18 cellular contexts compared by ENCODE assay signal in genomic region chr19:6535558-6536137, GRCh38. TPM values are rescaled to one million over a fixed set of nuclear protein-coding genes. Genes with fewer than 3 reads are reported as not detected.
DNase-seq lines count a peak whose midpoint lies in the region; ATAC-seq and TF ChIP-seq lines count a peak whose summit lies in the region.
"Had no signal": no experiment of that assay in that cellular context is flagged by ENCODE, and none has a peak within 500 bp of the region (broad histone marks: within the 10 kb centered on the region; RNA-seq: fewer than 3 reads in every experiment).

No MANE protein-coding gene starts in this region.

- H3K27me3 ChIP-seq in naive thymus-derived CD4-positive, alpha-beta T cell (ENCODE audit: control insufficient read depth in 2 of 2, insufficient read depth in 2 of 2, low read length in 2 of 2): peaks cover 0 to 16% of the 10 kb centered on the region in 2 donors
- H3K27me3 ChIP-seq in heart left ventricle: peaks cover 8 to 51% (median 19%) of the 10 kb centered on the region in 9 donors
- H3K27me3 ChIP-seq: foreskin keratinocyte had no signal

- no peak for TF ChIP-seq CTCF in heart left ventricle (IDR thresholded peaks at IDR 0.05)

- H3K27ac Mint-ChIP-seq in T-helper 2 cell treated with Interferon-gamma antibody and Interleukin-4, amounts not matched to agents 5 μg/mL and 100 μg/mL, for 36 hours: peak overlapping the region; percentile 77
- H3K27ac Mint-ChIP-seq in T-cell: peak overlapping the region; percentile 45 to 69
- H3K27ac Mint-ChIP-seq in naive thymus-derived CD4-positive, alpha-beta T cell: peak overlapping the region in 5 of 9 donors; percentile 10 to 81 (median 57)

- 91 to 95% (median 93%) methylated on average over 10 of the region's 10 CpGs for WGBS in heart left ventricle, 4 donors

- H3K27me3 Mint-ChIP-seq in T-helper 2 cell treated with Interferon-gamma antibody and Interleukin-4, amounts not matched to agents 5 μg/mL and 100 μg/mL, for 36 hours (ENCODE audit: low read depth): peaks cover 23% of the 10 kb centered on the region
- peaks cover 19 to 35% of the 10 kb centered on the region in 2 donors for H3K27me3 Mint-ChIP-seq in T-cell
- H3K27me3 Mint-ChIP-seq in naive thymus-derived CD4-positive, alpha-beta T cell: peaks cover 23 to 28% (median 26%) of the 10 kb centered on the region in 5 donors

- H3K27ac ChIP-seq in naive thymus-derived CD4-positive, alpha-beta T cell (ENCODE audit: low read depth, low read length): no peak overlapping the region
- no peak overlapping the region for H3K27ac ChIP-seq in heart left ventricle
- H3K27ac ChIP-seq: dorsolateral prefrontal cortex, foreskin keratinocyte, lower lobe of right lung had no signal

- POLR2A ChIA-PET in T-cell (lab: Charles Lee): interaction anchor here (0.5 to 0.7 kb wide), 3 partner anchors 16 to 1160 kb away, joined by 3 to 5 read pairs (median 4); partner anchors contain the start of gene SLC25A23 (in 1 of the 2)
- POLR2A ChIA-PET in naive thymus-derived CD4-positive, alpha-beta T cell (lab: Charles Lee): interaction anchor here (0.8 kb wide), 1 partner anchor 37 kb away, joined by 4 read pairs; no protein-coding TSS in a partner anchor

- no peaks in the 10 kb centered on the region for H3K9me3 Mint-ChIP-seq in T-helper 2 cell treated with Interferon-gamma antibody and Interleukin-4, amounts not matched to agents 5 μg/mL and 100 μg/mL, for 36 hours
- no peaks in the 10 kb centered on the region for H3K9me3 Mint-ChIP-seq in T-cell
- peaks cover 0 to 7% (median 0%) of the 10 kb centered on the region in 11 donors for H3K9me3 Mint-ChIP-seq in naive thymus-derived CD4-positive, alpha-beta T cell

- no peak for DNase-seq in T-helper 2 cell treated with Interferon-gamma antibody and Interleukin-4, amounts not matched to agents 5 μg/mL and 100 μg/mL, for 36 hours (ENCODE audit: low spot score)
- no peak for DNase-seq in T-helper 2 cell
- DNase-seq in T-cell: no peak
- no peak for DNase-seq in naive thymus-derived CD4-positive, alpha-beta T cell
- DNase-seq in heart left ventricle: no peak
- DNase-seq in stimulated activated CD4-positive, alpha-beta T cell treated with anti-CD3 and anti-CD28 coated beads, Interleukin-2, amount 100 ng/mL, for 48 hours: no peak
- DNase-seq: HCEC 1CT, NCI-H2081 treated with DMSO at 0.1 percent for 48 hours, Right ventricle myocardium superior had no signal

- H3K4me3 Mint-ChIP-seq in T-helper 2 cell treated with Interferon-gamma antibody and Interleukin-4, amounts not matched to agents 5 μg/mL and 100 μg/mL, for 36 hours: peak overlapping the region; percentile 53
- peak overlapping the region in 1 of 3 donors; percentile 2 for H3K4me3 Mint-ChIP-seq in T-cell
- H3K4me3 Mint-ChIP-seq in naive thymus-derived CD4-positive, alpha-beta T cell: peak overlapping the region in 2 of 10 donors; percentile 30 to 60

- peaks cover 36% of the 10 kb centered on the region for H3K4me1 Mint-ChIP-seq in T-helper 2 cell treated with Interferon-gamma antibody and Interleukin-4, amounts not matched to agents 5 μg/mL and 100 μg/mL, for 36 hours (ENCODE audit: low read depth)
- peaks cover 40 to 50% (median 49%) of the 10 kb centered on the region in 3 donors for H3K4me1 Mint-ChIP-seq in T-cell
- H3K4me1 Mint-ChIP-seq in naive thymus-derived CD4-positive, alpha-beta T cell: peaks cover 32 to 42% (median 40%) of the 10 kb centered on the region in 7 donors

- intact Hi-C loops in naive thymus-derived CD4-positive, alpha-beta T cell (cut with micrococcal nuclease): no loop called here
- intact Hi-C loops in heart left ventricle (cut with DNase I): no loop called here

- H3K4me3 ChIP-seq in naive thymus-derived CD4-positive, alpha-beta T cell (ENCODE audit: low read length): no peak overlapping the region
- H3K4me3 ChIP-seq in heart left ventricle: no peak overlapping the region
- H3K4me3 ChIP-seq: dorsolateral prefrontal cortex, lower lobe of right lung had no signal

- TF ChIP-seq POLR2A in heart left ventricle (IDR thresholded peaks at IDR 0.05): no peak

- no peaks in the 10 kb centered on the region for H3K9me3 ChIP-seq in naive thymus-derived CD4-positive, alpha-beta T cell (ENCODE audit: control insufficient read depth in 2 of 3, low read length in 3 of 3)
- no peaks in the 10 kb centered on the region for H3K9me3 ChIP-seq in heart left ventricle
- H3K9me3 ChIP-seq: lower lobe of right lung had no signal

- peaks cover 34 to 44% of the 10 kb centered on the region in 2 donors for H3K4me1 ChIP-seq in naive thymus-derived CD4-positive, alpha-beta T cell (ENCODE audit: control insufficient read depth in 2 of 2, insufficient read depth in 2 of 2, low read length in 2 of 2)
- H3K4me1 ChIP-seq in heart left ventricle: peaks cover 0 to 31% (median 9%) of the 10 kb centered on the region in 12 donors

- ATAC-seq in GM18907 (IDR thresholded peaks at IDR 0.05; ENCODE audit: unreplicated experiment) (peak; percentile 0), T-cell (replicated peaks in 1 of 4) (no peak), GM21529 (IDR thresholded peaks at IDR 0.05; ENCODE audit: unreplicated experiment) (no peak), heart left ventricle (no peak)
- ATAC-seq in naive thymus-derived CD4-positive, alpha-beta T cell: no peak

- no peaks in the 10 kb centered on the region for H3K36me3 ChIP-seq in naive thymus-derived CD4-positive, alpha-beta T cell (ENCODE audit: control insufficient read depth in 2 of 3, insufficient read depth in 3 of 3, low read length in 3 of 3)
- no peaks in the 10 kb centered on the region for H3K36me3 ChIP-seq in heart left ventricle

- H3K36me3 Mint-ChIP-seq in T-helper 2 cell treated with Interferon-gamma antibody and Interleukin-4, amounts not matched to agents 5 μg/mL and 100 μg/mL, for 36 hours (ENCODE audit: low read depth): peaks cover 6% of the 10 kb centered on the region
- no peaks in the 10 kb centered on the region for H3K36me3 Mint-ChIP-seq in T-cell
- H3K36me3 Mint-ChIP-seq in naive thymus-derived CD4-positive, alpha-beta T cell: peaks cover 0 to 10% (median 0%) of the 10 kb centered on the region in 5 donors

- CTCF ChIA-PET in T-cell (lab: Charles Lee): interaction anchor here in 1 of 2 donors (1.0 to 1.2 kb wide), 2 partner anchors 201 to 405 kb away, joined by 3 read pairs; no protein-coding TSS in a partner anchor
- CTCF ChIA-PET in naive thymus-derived CD4-positive, alpha-beta T cell (lab: Charles Lee): interaction anchor here (0.6 kb wide), 1 partner anchor 786 kb away, joined by 3 read pairs; no protein-coding TSS in a partner anchor

RNA-seq across cellular contexts. Expression of gene TNFSF9, which starts 4.8 kb away (rescaled TPM):
- total RNA-seq in T-cell (1 to 10 TPM; 1.3 to 6.0 (median 1.6) TPM), heart left ventricle (under 1 TPM in 4 of 9 donors, not detected in 5; 0.21 to 0.77 (median 0.49) TPM)
- total RNA-seq in naive thymus-derived CD4-positive, alpha-beta T cell: 1 to 10 TPM in 3 of 5 experiments, under 1 TPM in 1, not detected in 1; 0.38 to 3.9 (median 3.0) TPM
- polyA plus RNA-seq in naive thymus-derived CD4-positive, alpha-beta T cell: not detected
- polyA plus RNA-seq in heart left ventricle: under 1 TPM; 0.08 to 0.11 TPM

RNA-seq across cellular contexts. Expression of gene TUBB4A, which starts 33.5 kb away (rescaled TPM):
- total RNA-seq in T-cell: 1 to 10 TPM; 3.3 to 7.6 (median 5.0) TPM
- 1 to 10 TPM; 1.5 to 7.6 (median 2.6) TPM for total RNA-seq in naive thymus-derived CD4-positive, alpha-beta T cell
- polyA plus RNA-seq in naive thymus-derived CD4-positive, alpha-beta T cell: 1 to 10 TPM; 1.5 to 4.5 TPM
- 1 to 10 TPM in 6 of 9 donors, under 1 TPM in 3; 0.41 to 4.8 (median 1.6) TPM for total RNA-seq in heart left ventricle
- 1 to 10 TPM in 1 of 2 donors, under 1 TPM in 1; 0.15 to 2.0 TPM for polyA plus RNA-seq in heart left ventricle
- total RNA-seq: foreskin keratinocyte, myocyte had no signal
- polyA plus RNA-seq: BJ, foreskin keratinocyte, keratinocyte had no signal

RNA-seq across cellular contexts. Expression of gene DENND1C, which starts 54.1 kb away (rescaled TPM):
- total RNA-seq in T-cell (100 to 1,000 TPM; 107 to 140 (median 114) TPM), heart left ventricle (1 to 10 TPM in 2 of 9 donors, under 1 TPM in 7; 0.17 to 9.5 (median 0.50) TPM)
- total RNA-seq in naive thymus-derived CD4-positive, alpha-beta T cell: 100 to 1,000 TPM; 106 to 142 (median 118) TPM
- polyA plus RNA-seq in naive thymus-derived CD4-positive, alpha-beta T cell: 100 to 1,000 TPM in 1 of 2 donors, 10 to 100 TPM in 1; 57.3 to 142 TPM
- polyA plus RNA-seq in heart left ventricle: under 1 TPM; 0.25 to 0.42 TPM
- total RNA-seq: myocyte had no signal

RNA-seq across cellular contexts. Expression of gene CD70, which starts 55.3 kb away (rescaled TPM):
- total RNA-seq in T-cell (1 to 10 TPM; 1.9 to 4.3 (median 2.0) TPM), heart left ventricle (under 1 TPM in 3 of 9 donors, not detected in 6; 0.23 to 0.68 (median 0.37) TPM)
- 10 to 100 TPM in 1 of 5 experiments, 1 to 10 TPM in 1, not detected in 3; 1.2 to 39.6 TPM for total RNA-seq in naive thymus-derived CD4-positive, alpha-beta T cell
- polyA plus RNA-seq in naive thymus-derived CD4-positive, alpha-beta T cell: not detected
- not detected for polyA plus RNA-seq in heart left ventricle
- total RNA-seq: Right ventricle myocardium superior, urinary bladder had no signal
- polyA plus RNA-seq: BJ, urinary bladder had no signal

Comparison
In these comparisons a context has a peak if more than half of its experiments do, and no peak if none do; other contexts are left out.
1. RNA of gene DENND1C, which starts 54.1 kb away (total RNA-seq): 106 to 142 TPM in naive thymus-derived CD4-positive, alpha-beta T cell and 107 to 140 TPM in T-cell; 0.17 to 9.5 TPM in heart left ventricle; every median in the first group is over 10 times any median in the second.
2. Peak in every context shown above with its lines, with median percentiles within 50 percentile points of each other: H3K27ac Mint-ChIP-seq.